2 cellular contexts compared by ENCODE assay signal in genomic region chr5:39417979-39418378, GRCh38.
TF ChIP-seq lines count a peak whose summit lies in the region.

No MANE protein-coding gene starts in this region.

TF ChIP-seq in HepG2, 621 proteins besides CTCF, POLR2A, EP300 and RAD21:
- TF ChIP-seq TEAD3 (CRISPR knock-in tag; optimal IDR thresholded peaks at IDR 0.05; ENCODE audit: borderline replicate concordance) (no peak), ZZZ3 (CRISPR knock-in tag; IDR thresholded peaks at IDR 0.05; ENCODE audit: borderline replicate concordance) (no peak), ZKSCAN1 (IDR thresholded peaks at IDR 0.05; ENCODE audit: low read length) (peak; percentile 57; the same call in 1 of the 2 replicates)

TF ChIP-seq in K562, 482 proteins besides CTCF, POLR2A, EP300 and RAD21:
- TF ChIP-seq CGGBP1 (CRISPR knock-in tag; IDR thresholded peaks at IDR 0.05) (no peak), DACH1 (IDR thresholded peaks at IDR 0.05; ENCODE audit: partially characterized antibody) (no peak), TCF7L2 (IDR thresholded peaks at IDR 0.05; ENCODE audit: low read depth, low read length) (no peak), ZNF75A (CRISPR knock-in tag; IDR thresholded peaks at IDR 0.05) (no peak), RCOR1 (IDR thresholded peaks at IDR 0.05; ENCODE audit: borderline replicate concordance in 1 of 2, low read depth in 2 of 2, low read length in 2 of 2) (no peak), ZKSCAN1 (IDR thresholded peaks at IDR 0.05; ENCODE audit: low read depth, low read length) (peak; percentile 69; the same call in 1 of the 2 replicates)
